ENCODE assay signal across 13 cellular contexts in the genomic region with DNA sequence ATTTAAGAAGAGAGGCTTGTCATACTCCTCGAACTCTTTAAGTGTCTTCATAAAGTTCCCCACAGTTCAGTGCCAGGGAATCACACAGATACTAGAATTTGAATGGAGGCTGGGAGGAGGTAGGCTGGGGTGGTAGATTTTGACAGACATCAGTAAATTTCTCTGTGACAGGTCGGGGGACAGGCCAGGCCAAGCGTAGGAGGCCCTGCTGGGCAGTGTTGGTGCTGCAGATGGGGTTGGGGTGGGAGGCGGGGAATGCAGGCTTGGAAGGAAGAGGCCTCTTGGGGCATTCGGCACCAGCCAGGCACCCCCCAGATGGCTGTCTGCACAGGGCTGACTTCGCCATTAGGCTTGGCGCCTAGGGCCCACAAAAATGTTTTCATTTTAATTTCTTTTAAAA.
DNase-seq lines count a peak whose midpoint lies in the region; ATAC-seq, FAIRE-seq and TF ChIP-seq lines count a peak whose summit lies in the region.
"Had no signal": no experiment of that assay in that cellular context is flagged by ENCODE, and none has a peak within 500 bp of the region (broad histone marks: within the 10 kb centered on the region; RNA-seq: fewer than 3 reads in every experiment).

No MANE protein-coding gene starts in this region.

- TF ChIP-seq CTCF in BE2C (IDR thresholded peaks at IDR 0.05; ENCODE audit: low read depth, low read length), result peak; percentile 18
- no peak for TF ChIP-seq CTCF in Peyer's patch (IDR thresholded peaks at IDR 0.05)
- TF ChIP-seq CTCF in fibroblast of mammary gland (conservative IDR thresholded peaks at IDR 0.05; ENCODE audit: control insufficient read depth, insufficient read depth, low read depth, low read length), result peak; percentile 4
- TF ChIP-seq CTCF in osteoblast (IDR thresholded peaks at IDR 0.05; ENCODE audit: extremely low read depth, low read depth, low read length), result peak; percentile 24

- no peak for ATAC-seq in left lobe of liver
- no peak for ATAC-seq in HG03439 (IDR thresholded peaks at IDR 0.05; ENCODE audit: unreplicated experiment)

- no peaks in the 10 kb centered on the region for H3K27me3 ChIP-seq in BE2C
- H3K27me3 ChIP-seq in Peyer's patch, result no peaks in the 10 kb centered on the region
- H3K27me3 ChIP-seq in osteoblast (ENCODE audit: insufficient read depth, low read length), result no peaks in the 10 kb centered on the region

- peak overlapping the region in 3 of 4 donors; percentile 38 to 86 (median 52) for H3K27ac ChIP-seq in Peyer's patch
- peak overlapping the region; percentile 11 for H3K27ac ChIP-seq in osteoblast (ENCODE audit: low read depth, low read length)
- H3K27ac ChIP-seq: neutrophil had no signal

- no peak overlapping the region for H3K4me2 ChIP-seq in osteoblast (ENCODE audit: insufficient read depth, low read length)

- no peaks in the 10 kb centered on the region for H3K79me2 ChIP-seq in osteoblast (ENCODE audit: insufficient read depth, low read length)

- no peak for FAIRE-seq in HTR-8/SVneo (lab: Jason Lieb, UNC)

- no peak overlapping the region for H2AFZ ChIP-seq in osteoblast (ENCODE audit: low read length)

- DNase-seq in BE2C (peak; percentile 36), Peyer's patch (no peak), fibroblast of mammary gland (ENCODE audit: low read depth) (no peak), osteoblast (ENCODE audit: insufficient read length, low spot score, missing footprints) (no peak), HTR-8/SVneo (ENCODE audit: insufficient read length, low spot score) (no peak), left lobe of liver (ENCODE audit: low spot score) (no peak), epidermal melanocyte (ENCODE audit: insufficient read length, low spot score) (no peak)
- DNase-seq: activated CD4-positive, alpha-beta T cell treated with anti-CD3 and anti-CD28 coated beads, Interleukin-2, amount 10 ng/mL, durations not matched to agents 24 days and 14 days; CD4-positive, CD25-positive, alpha-beta regulatory T cell; NCI-H1417 treated with DMSO at 0.1 percent for 48 hours; RPMI8226 had no signal

- no peaks in the 10 kb centered on the region for H4K20me1 ChIP-seq in osteoblast (ENCODE audit: insufficient read depth, low read length)

- H3K36me3 ChIP-seq in BE2C (no peaks in the 10 kb centered on the region), Peyer's patch (no peaks in the 10 kb centered on the region), osteoblast (ENCODE audit: insufficient read depth, low read length) (no peaks in the 10 kb centered on the region)
- H3K36me3 ChIP-seq: neutrophil had no signal

- no peak for TF ChIP-seq POLR2A in Peyer's patch (IDR thresholded peaks at IDR 0.05)

- peaks cover 22% of the 10 kb centered on the region for H3K4me1 ChIP-seq in BE2C
- H3K4me1 ChIP-seq in Peyer's patch, result peaks cover 0 to 38% (median 0%) of the 10 kb centered on the region in 4 donors
- H3K4me1 ChIP-seq in osteoblast (ENCODE audit: insufficient read depth, low read length), result peaks cover 36% of the 10 kb centered on the region

- H3K4me3 ChIP-seq in BE2C (ENCODE audit: low read depth, low read length) (no peak overlapping the region), Peyer's patch (no peak overlapping the region), fibroblast of mammary gland (ENCODE audit: control insufficient read depth, low read depth, low read length) (no peak overlapping the region), osteoblast (ENCODE audit: insufficient read depth, low read length) (no peak overlapping the region)

- H3K9me3 ChIP-seq in BE2C, result no peaks in the 10 kb centered on the region
- H3K9me3 ChIP-seq in Peyer's patch, result no peaks in the 10 kb centered on the region
- no peaks in the 10 kb centered on the region for H3K9me3 ChIP-seq in osteoblast (ENCODE audit: low read depth, low read length)
- H3K9me3 ChIP-seq: neutrophil had no signal

Comparison
In these comparisons a context has a peak if more than half of its experiments do, and no peak if none do; other contexts are left out.
1. CTCF ChIP-seq: peak in BE2C (single experiment), fibroblast of mammary gland (single experiment) and osteoblast (single experiment); none in Peyer's patch (0 of 6).